7 cellular contexts compared by ENCODE assay signal in genomic region chr15:101489236-101489632, GRCh38. TPM values are rescaled to one million over a fixed set of nuclear protein-coding genes. Genes with fewer than 3 reads are reported as not detected.
DNase-seq lines count a peak whose midpoint lies in the region; ATAC-seq and TF ChIP-seq lines count a peak whose summit lies in the region.

No MANE protein-coding gene starts in this region.

- H3K27ac Mint-ChIP-seq in endodermal cell: no peak overlapping the region

- no peaks in the 10 kb centered on the region for H3K36me3 Mint-ChIP-seq in endodermal cell (ENCODE audit: low read depth)

- H3K9me3 Mint-ChIP-seq in endodermal cell: no peaks in the 10 kb centered on the region

- ATAC-seq in GM18505 (IDR thresholded peaks at IDR 0.05; ENCODE audit: unreplicated experiment) (peak; percentile 41), GM21447 (IDR thresholded peaks at IDR 0.05; ENCODE audit: unreplicated experiment) (no peak), GM18498 (IDR thresholded peaks at IDR 0.05; ENCODE audit: unreplicated experiment) (no peak)

- no peak overlapping the region for H2BK120ac ChIP-seq in trophoblast cell (ENCODE audit: insufficient read depth, low read length, poor library complexity)

- no peak for TF ChIP-seq POLR2A in GM18505 (IDR thresholded peaks at IDR 0.05; ENCODE audit: borderline replicate concordance, extremely low read depth, insufficient read depth, insufficient read length)
- no peak for TF ChIP-seq POLR2A in NB4 (IDR thresholded peaks at IDR 0.05; ENCODE audit: extremely low read depth, insufficient read length)
- no peak for TF ChIP-seq POLR2A in uterus (IDR thresholded peaks at IDR 0.05)

- H3K4me3 ChIP-seq in NB4 (ENCODE audit: low read depth, low read length) (no peak overlapping the region), endodermal cell (ENCODE audit: low read length) (no peak overlapping the region), trophoblast cell (ENCODE audit: low read depth, low read length) (peak overlapping the region; percentile 71), uterus (no peak overlapping the region)

- H2AFZ ChIP-seq in trophoblast cell (ENCODE audit: insufficient read depth, low read length, poor library complexity): peak overlapping the region; percentile 47

- no peaks in the 10 kb centered on the region for H3K4me1 ChIP-seq in endodermal cell (ENCODE audit: control insufficient read depth, insufficient read depth, low read length)
- peaks cover 3 to 4% of the 10 kb centered on the region in 2 experiments for H3K4me1 ChIP-seq in trophoblast cell (ENCODE audit: control insufficient read depth in 1 of 2, insufficient read depth in 2 of 2, low read length in 2 of 2)
- no peaks in the 10 kb centered on the region for H3K4me1 ChIP-seq in uterus

- H4K8ac ChIP-seq in trophoblast cell (ENCODE audit: low read depth, low read length): peak overlapping the region; percentile 60

- H4K91ac ChIP-seq in trophoblast cell (ENCODE audit: low read depth, low read length): peak overlapping the region; percentile 32

- no peak overlapping the region for H2BK12ac ChIP-seq in trophoblast cell (ENCODE audit: low read length)

- H3K4me2 ChIP-seq in trophoblast cell (ENCODE audit: low read length): peak overlapping the region; percentile 83

- H2BK5ac ChIP-seq in trophoblast cell (ENCODE audit: low read depth, low read length, poor library complexity): no peak overlapping the region

- H3K4ac ChIP-seq in trophoblast cell (ENCODE audit: low read depth, low read length): no peak overlapping the region

- no peak overlapping the region for H3K4me3 Mint-ChIP-seq in endodermal cell

- H3K14ac ChIP-seq in trophoblast cell (ENCODE audit: low read length): peak overlapping the region; percentile 30

- H2AK5ac ChIP-seq in trophoblast cell (ENCODE audit: low read length): no peak overlapping the region

- H3K18ac ChIP-seq in trophoblast cell (ENCODE audit: low read length): no peak overlapping the region

- H3K79me1 ChIP-seq in trophoblast cell (ENCODE audit: low read length): peaks cover 2% of the 10 kb centered on the region

- H3K27me3 Mint-ChIP-seq in endodermal cell (ENCODE audit: insufficient read depth): peaks cover 48% of the 10 kb centered on the region

- no peak overlapping the region for H3K23ac ChIP-seq in trophoblast cell (ENCODE audit: low read length)

- H3K9me3 ChIP-seq in endodermal cell (ENCODE audit: control insufficient read depth, low read length): no peaks in the 10 kb centered on the region
- peaks cover 10% of the 10 kb centered on the region for H3K9me3 ChIP-seq in trophoblast cell (ENCODE audit: insufficient read depth, low read depth, low read length)
- no peaks in the 10 kb centered on the region for H3K9me3 ChIP-seq in uterus

- H3K36me3 ChIP-seq in endodermal cell (ENCODE audit: control insufficient read depth, insufficient read depth, low read length) (no peaks in the 10 kb centered on the region), trophoblast cell (ENCODE audit: control insufficient read depth in 1 of 2, insufficient read depth in 2 of 2, low read length in 2 of 2) (no peaks in the 10 kb centered on the region), uterus (no peaks in the 10 kb centered on the region)

- peaks cover 22% of the 10 kb centered on the region for H3K27me3 ChIP-seq in endodermal cell (ENCODE audit: control insufficient read depth, insufficient read depth, low read length, poor library complexity, severe bottlenecking)
- peaks cover 8% of the 10 kb centered on the region for H3K27me3 ChIP-seq in trophoblast cell (ENCODE audit: insufficient read depth, low read length)
- H3K27me3 ChIP-seq in uterus: peaks cover 0 to 4% of the 10 kb centered on the region in 2 donors

- intact Hi-C loops in uterus (cut with DNase I; ENCODE audit: low total_unique reads): no loop called here

- no peak overlapping the region for H3K27ac ChIP-seq in endodermal cell (ENCODE audit: low read depth, low read length)
- H3K27ac ChIP-seq in trophoblast cell (ENCODE audit: low read depth, low read length): no peak overlapping the region
- H3K27ac ChIP-seq in uterus: no peak overlapping the region

- H3K79me2 ChIP-seq in trophoblast cell (ENCODE audit: control insufficient read depth, insufficient read depth, low read length, poor library complexity): no peaks in the 10 kb centered on the region

- H3K4me1 Mint-ChIP-seq in endodermal cell: no peaks in the 10 kb centered on the region

- H4K12ac ChIP-seq in trophoblast cell (ENCODE audit: low read depth, low read length): no peak overlapping the region

- 0% methylated on average over 63 of the region's 70 CpGs; no CpG with 5 or more reads in 1 of the 2 experiments for WGBS in endodermal cell (ENCODE audit: insufficient coverage in 1 of 2, insufficient read length in 1 of 2), 2 experiments
- WGBS in trophoblast cell (ENCODE audit: extremely low coverage, insufficient coverage, insufficient read length): no CpG with 5 or more reads among the region's 70 CpGs

- DNase-seq in NB4 (ENCODE audit: low read depth) (peak; percentile 71), endodermal cell (peak; percentile 82), trophoblast cell (peak; percentile 47 to 69), uterus (no peak)

- no peak for TF ChIP-seq CTCF in NB4 (IDR thresholded peaks at IDR 0.05; ENCODE audit: low read depth, low read length)
- TF ChIP-seq CTCF in endodermal cell (conservative IDR thresholded peaks at IDR 0.05): no peak
- TF ChIP-seq CTCF in uterus (IDR thresholded peaks at IDR 0.05): no peak

- H3K9ac ChIP-seq in endodermal cell (ENCODE audit: extremely low read depth, low read length, poor library complexity, severe bottlenecking) (no peak overlapping the region), trophoblast cell (ENCODE audit: low read length) (no peak overlapping the region)

RNA-seq across cellular contexts. Expression of gene PCSK6, which starts 0.3 kb away (rescaled TPM):
- total RNA-seq in endodermal cell: 1 to 10 TPM; 6.6 to 9.8 TPM
- 4.2 TPM for polyA plus RNA-seq in endodermal cell (2013, experiment 1 of 2)
- 4.7 TPM for polyA plus RNA-seq in endodermal cell (2013, experiment 2 of 2)
- polyA plus RNA-seq in trophoblast cell (2013): 9.3 and 10.2 TPM in 2 replicates
- total RNA-seq in uterus: 10 to 100 TPM in 2 of 4 donors, 1 to 10 TPM in 2; 1.4 to 12.8 (median 6.9) TPM

Comparison
In these comparisons a context has a peak if more than half of its experiments do, and no peak if none do; other contexts are left out.
1. DNase-seq: peak in NB4 (single experiment), endodermal cell (single experiment) and trophoblast cell (2 of 2); none in uterus (0 of 2).